1 cellular context compared by ENCODE assay signal in genomic region chr6:29806387-29806786, GRCh38.
TF ChIP-seq lines count a peak whose summit lies in the region.

No MANE protein-coding gene starts in this region.

TF ChIP-seq in SK-N-SH, 30 proteins besides CTCF, POLR2A, EP300 and RAD21 (continued from another document):
- TF ChIP-seq IRF3 (IDR thresholded peaks at IDR 0.05; ENCODE audit: low read depth, low read length) (no peak), POLR2AphosphoS5 (IDR thresholded peaks at IDR 0.05; ENCODE audit: low read depth, low read length) (no peak), JUND (IDR thresholded peaks at IDR 0.05) (no peak), TAF1 (IDR thresholded peaks at IDR 0.05; ENCODE audit: borderline replicate concordance, low read depth, low read length) (no peak), NFIC (IDR thresholded peaks at IDR 0.05; ENCODE audit: borderline replicate concordance) (no peak), RCOR1 (IDR thresholded peaks at IDR 0.05; ENCODE audit: low read length) (no peak), MXI1 (IDR thresholded peaks at IDR 0.05; ENCODE audit: low read depth, low read length) (no peak), YY1 (IDR thresholded peaks at IDR 0.05; ENCODE audit: low read depth) (no peak), FOXM1 (IDR thresholded peaks at IDR 0.05; ENCODE audit: low read depth) (no peak)
